ENCODE assay signal across 1 cellular context in genomic region chr1:238457610-238458009, GRCh38.
TF ChIP-seq lines count a peak whose summit lies in the region.

No MANE protein-coding gene starts in this region.

TF ChIP-seq in GM23338, 12 proteins besides CTCF, POLR2A, EP300 and RAD21 (continued from another document):
- TF ChIP-seq, protein P1, sequence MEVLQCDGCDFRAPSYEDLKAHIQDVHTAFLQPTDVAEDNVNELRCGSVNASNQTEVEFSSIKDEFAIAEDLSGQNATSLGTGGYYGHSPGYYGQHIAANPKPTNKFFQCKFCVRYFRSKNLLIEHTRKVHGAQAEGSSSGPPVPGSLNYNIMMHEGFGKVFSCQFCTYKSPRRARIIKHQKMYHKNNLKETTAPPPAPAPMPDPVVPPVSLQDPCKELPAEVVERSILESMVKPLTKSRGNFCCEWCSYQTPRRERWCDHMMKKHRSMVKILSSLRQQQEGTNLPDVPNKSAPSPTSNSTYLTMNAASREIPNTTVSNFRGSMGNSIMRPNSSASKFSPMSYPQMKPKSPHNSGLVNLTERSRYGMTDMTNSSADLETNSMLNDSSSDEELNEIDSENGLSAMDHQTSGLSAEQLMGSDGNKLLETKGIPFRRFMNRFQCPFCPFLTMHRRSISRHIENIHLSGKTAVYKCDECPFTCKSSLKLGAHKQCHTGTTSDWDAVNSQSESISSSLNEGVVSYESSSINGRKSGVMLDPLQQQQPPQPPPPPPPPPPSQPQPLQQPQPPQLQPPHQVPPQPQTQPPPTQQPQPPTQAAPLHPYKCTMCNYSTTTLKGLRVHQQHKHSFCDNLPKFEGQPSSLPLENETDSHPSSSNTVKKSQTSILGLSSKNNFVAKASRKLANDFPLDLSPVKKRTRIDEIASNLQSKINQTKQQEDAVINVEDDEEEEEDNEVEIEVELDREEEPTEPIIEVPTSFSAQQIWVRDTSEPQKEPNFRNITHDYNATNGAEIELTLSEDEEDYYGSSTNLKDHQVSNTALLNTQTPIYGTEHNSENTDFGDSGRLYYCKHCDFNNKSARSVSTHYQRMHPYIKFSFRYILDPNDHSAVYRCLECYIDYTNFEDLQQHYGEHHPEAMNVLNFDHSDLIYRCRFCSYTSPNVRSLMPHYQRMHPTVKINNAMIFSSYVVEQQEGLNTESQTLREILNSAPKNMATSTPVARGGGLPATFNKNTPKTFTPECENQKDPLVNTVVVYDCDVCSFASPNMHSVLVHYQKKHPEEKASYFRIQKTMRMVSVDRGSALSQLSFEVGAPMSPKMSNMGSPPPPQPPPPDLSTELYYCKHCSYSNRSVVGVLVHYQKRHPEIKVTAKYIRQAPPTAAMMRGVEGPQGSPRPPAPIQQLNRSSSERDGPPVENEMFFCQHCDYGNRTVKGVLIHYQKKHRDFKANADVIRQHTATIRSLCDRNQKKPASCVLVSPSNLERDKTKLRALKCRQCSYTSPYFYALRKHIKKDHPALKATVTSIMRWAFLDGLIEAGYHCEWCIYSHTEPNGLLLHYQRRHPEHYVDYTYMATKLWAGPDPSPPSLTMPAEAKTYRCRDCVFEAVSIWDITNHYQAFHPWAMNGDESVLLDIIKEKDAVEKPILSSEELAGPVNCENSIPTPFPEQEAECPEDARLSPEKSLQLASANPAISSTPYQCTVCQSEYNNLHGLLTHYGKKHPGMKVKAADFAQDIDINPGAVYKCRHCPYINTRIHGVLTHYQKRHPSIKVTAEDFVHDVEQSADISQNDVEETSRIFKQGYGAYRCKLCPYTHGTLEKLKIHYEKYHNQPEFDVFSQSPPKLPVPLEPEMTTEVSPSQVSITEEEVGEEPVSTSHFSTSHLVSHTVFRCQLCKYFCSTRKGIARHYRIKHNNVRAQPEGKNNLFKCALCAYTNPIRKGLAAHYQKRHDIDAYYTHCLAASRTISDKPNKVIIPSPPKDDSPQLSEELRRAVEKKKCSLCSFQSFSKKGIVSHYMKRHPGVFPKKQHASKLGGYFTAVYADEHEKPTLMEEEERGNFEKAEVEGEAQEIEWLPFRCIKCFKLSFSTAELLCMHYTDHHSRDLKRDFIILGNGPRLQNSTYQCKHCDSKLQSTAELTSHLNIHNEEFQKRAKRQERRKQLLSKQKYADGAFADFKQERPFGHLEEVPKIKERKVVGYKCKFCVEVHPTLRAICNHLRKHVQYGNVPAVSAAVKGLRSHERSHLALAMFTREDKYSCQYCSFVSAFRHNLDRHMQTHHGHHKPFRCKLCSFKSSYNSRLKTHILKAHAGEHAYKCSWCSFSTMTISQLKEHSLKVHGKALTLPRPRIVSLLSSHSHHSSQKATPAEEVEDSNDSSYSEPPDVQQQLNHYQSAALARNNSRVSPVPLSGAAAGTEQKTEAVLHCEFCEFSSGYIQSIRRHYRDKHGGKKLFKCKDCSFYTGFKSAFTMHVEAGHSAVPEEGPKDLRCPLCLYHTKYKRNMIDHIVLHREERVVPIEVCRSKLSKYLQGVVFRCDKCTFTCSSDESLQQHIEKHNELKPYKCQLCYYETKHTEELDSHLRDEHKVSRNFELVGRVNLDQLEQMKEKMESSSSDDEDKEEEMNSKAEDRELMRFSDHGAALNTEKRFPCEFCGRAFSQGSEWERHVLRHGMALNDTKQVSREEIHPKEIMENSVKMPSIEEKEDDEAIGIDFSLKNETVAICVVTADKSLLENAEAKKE (CRISPR knock-in tag; IDR thresholded peaks at IDR 0.05), result no peak
- TF ChIP-seq ZNF331 (CRISPR knock-in tag; IDR thresholded peaks at IDR 0.05; ENCODE audit: low read depth) (no peak), JUNB (IDR thresholded peaks at IDR 0.05; ENCODE audit: unreplicated experiment) (no peak), ETS1 (IDR thresholded peaks at IDR 0.05) (no peak), EZH2 (IDR thresholded peaks at IDR 0.05; ENCODE audit: low read depth, unreplicated experiment) (no peak), NANOG (IDR thresholded peaks at IDR 0.05; ENCODE audit: borderline replicate concordance) (no peak), ZNF114 (CRISPR knock-in tag; IDR thresholded peaks at IDR 0.05) (no peak)
- TF ChIP-seq, protein P2, sequence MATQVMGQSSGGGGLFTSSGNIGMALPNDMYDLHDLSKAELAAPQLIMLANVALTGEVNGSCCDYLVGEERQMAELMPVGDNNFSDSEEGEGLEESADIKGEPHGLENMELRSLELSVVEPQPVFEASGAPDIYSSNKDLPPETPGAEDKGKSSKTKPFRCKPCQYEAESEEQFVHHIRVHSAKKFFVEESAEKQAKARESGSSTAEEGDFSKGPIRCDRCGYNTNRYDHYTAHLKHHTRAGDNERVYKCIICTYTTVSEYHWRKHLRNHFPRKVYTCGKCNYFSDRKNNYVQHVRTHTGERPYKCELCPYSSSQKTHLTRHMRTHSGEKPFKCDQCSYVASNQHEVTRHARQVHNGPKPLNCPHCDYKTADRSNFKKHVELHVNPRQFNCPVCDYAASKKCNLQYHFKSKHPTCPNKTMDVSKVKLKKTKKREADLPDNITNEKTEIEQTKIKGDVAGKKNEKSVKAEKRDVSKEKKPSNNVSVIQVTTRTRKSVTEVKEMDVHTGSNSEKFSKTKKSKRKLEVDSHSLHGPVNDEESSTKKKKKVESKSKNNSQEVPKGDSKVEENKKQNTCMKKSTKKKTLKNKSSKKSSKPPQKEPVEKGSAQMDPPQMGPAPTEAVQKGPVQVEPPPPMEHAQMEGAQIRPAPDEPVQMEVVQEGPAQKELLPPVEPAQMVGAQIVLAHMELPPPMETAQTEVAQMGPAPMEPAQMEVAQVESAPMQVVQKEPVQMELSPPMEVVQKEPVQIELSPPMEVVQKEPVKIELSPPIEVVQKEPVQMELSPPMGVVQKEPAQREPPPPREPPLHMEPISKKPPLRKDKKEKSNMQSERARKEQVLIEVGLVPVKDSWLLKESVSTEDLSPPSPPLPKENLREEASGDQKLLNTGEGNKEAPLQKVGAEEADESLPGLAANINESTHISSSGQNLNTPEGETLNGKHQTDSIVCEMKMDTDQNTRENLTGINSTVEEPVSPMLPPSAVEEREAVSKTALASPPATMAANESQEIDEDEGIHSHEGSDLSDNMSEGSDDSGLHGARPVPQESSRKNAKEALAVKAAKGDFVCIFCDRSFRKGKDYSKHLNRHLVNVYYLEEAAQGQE (IDR thresholded peaks at IDR 0.05; ENCODE audit: unreplicated experiment), result no peak
